In genomic region chr6:53359843-53360834, GRCh38 we compare ENCODE assay signal across 8 cellular contexts. TPM values are rescaled to one million over a fixed set of nuclear protein-coding genes. Genes with fewer than 3 reads are reported as not detected.
DNase-seq lines count a peak whose midpoint lies in the region; ATAC-seq and TF ChIP-seq lines count a peak whose summit lies in the region.

No MANE protein-coding gene starts in this region.

- DNase-seq in heart right ventricle: no peak
- DNase-seq in Right ventricle myocardium superior: no peak
- DNase-seq in NCI-H2196 treated with DMSO at 0.1 percent for 48 hours (lab: John Stamatoyannopoulos, UW; ENCODE audit: unreplicated experiment): peak; percentile 36
- peak in 1 of 2 donors; percentile 61 for DNase-seq in cardiac fibroblast (ENCODE audit: low read depth in 2 of 2)
- DNase-seq in mesothelial cell of epicardium (ENCODE audit: low spot score in 2 of 2, unreplicated experiment in 2 of 2): no peak
- DNase-seq in aorta: no peak

- H3K27ac ChIP-seq in heart right ventricle (peak overlapping the region; percentile 89 to 98 (median 96)), aorta (ENCODE audit: low read depth in 1 of 2, low read length in 2 of 2) (peak overlapping the region; percentile 33 to 42)

- intact Hi-C loops in heart right ventricle (cut with DNase I): loop anchor here in 6 of 10 donors (2.0 to 10.0 kb wide), 8 partner anchors 73 to 793 kb away; partner anchors contain the start of gene GCLC (in 1 of the 6)
- intact Hi-C loops in Right ventricle myocardium superior (cut with DNase I): no loop called here
- intact Hi-C loops in aorta (cut with DNase I): loop anchor here in 1 of 2 donors (1.0 kb wide), 1 partner anchor 11 kb away; no protein-coding TSS in a partner anchor

- WGBS in heart right ventricle, 2 donors: 24% methylated on average over 18 of the region's 18 CpGs
- WGBS in aorta, 2 donors: 14 to 16% methylated on average over 18 of the region's 18 CpGs

- H3K36me3 Mint-ChIP-seq in mesothelial cell of epicardium: no peaks in the 10 kb centered on the region

- H3K27me3 ChIP-seq in heart right ventricle: no peaks in the 10 kb centered on the region
- no peaks in the 10 kb centered on the region for H3K27me3 ChIP-seq in aorta (ENCODE audit: control insufficient read depth in 1 of 2, insufficient read depth in 2 of 2, low read length in 1 of 2)

- H3K4me1 ChIP-seq in heart right ventricle: peaks cover 4 to 23% (median 14%) of the 10 kb centered on the region in 9 donors
- H3K4me1 ChIP-seq in aorta (ENCODE audit: control insufficient read depth in 1 of 2, insufficient read depth in 2 of 2, low read length in 2 of 2): no peaks in the 10 kb centered on the region

- peaks cover 3% of the 10 kb centered on the region for H3K9me3 Mint-ChIP-seq in mesothelial cell of epicardium

- H3K4me3 ChIP-seq in heart right ventricle (peak overlapping the region in 9 of 10 donors; percentile 48 to 89 (median 74)), cardiac fibroblast (replicated peaks in 1 of 2; ENCODE audit: low read depth in 2 of 2, low read length in 2 of 2) (peak overlapping the region; percentile 35 to 50), aorta (ENCODE audit: low read length in 2 of 2) (peak overlapping the region; percentile 3 to 19)

- peak overlapping the region; percentile 100 for H3K27ac Mint-ChIP-seq in mesothelial cell of epicardium

- peaks cover 32% of the 10 kb centered on the region for H3K4me1 Mint-ChIP-seq in mesothelial cell of epicardium

- ATAC-seq in heart right ventricle: no peak
- ATAC-seq in Right ventricle myocardium superior (ENCODE audit: poor library complexity): no peak
- ATAC-seq in aorta (ENCODE audit: low FRiP score): no peak
- no peak for ATAC-seq in HG02798 (IDR thresholded peaks at IDR 0.05; ENCODE audit: poor library complexity, unreplicated experiment)
- ATAC-seq in HG02588 (IDR thresholded peaks at IDR 0.05; ENCODE audit: unreplicated experiment): no peak

- peak overlapping the region; percentile 85 for H3K4me3 Mint-ChIP-seq in mesothelial cell of epicardium

- no peaks in the 10 kb centered on the region for H3K27me3 Mint-ChIP-seq in mesothelial cell of epicardium (ENCODE audit: low read depth)

- TF ChIP-seq CTCF in heart right ventricle (IDR thresholded peaks at IDR 0.05) (no peak), cardiac fibroblast (IDR thresholded peaks at IDR 0.05; ENCODE audit: low read depth, low read length) (no peak), mesothelial cell of epicardium (IDR thresholded peaks at IDR 0.05; ENCODE audit: unreplicated experiment) (no peak)

- H3K36me3 ChIP-seq in heart right ventricle (no peaks in the 10 kb centered on the region), aorta (ENCODE audit: control insufficient read depth in 1 of 2, insufficient read depth in 2 of 2, low read length in 1 of 2) (no peaks in the 10 kb centered on the region)

- H3K9me3 ChIP-seq in heart right ventricle (no peaks in the 10 kb centered on the region), aorta (ENCODE audit: control insufficient read depth, low read length) (no peaks in the 10 kb centered on the region)

RNA-seq across cellular contexts. Expression of gene ELOVL5, which starts 11.4 kb away (rescaled TPM):
- total RNA-seq in heart right ventricle (10 to 100 TPM; 16.9 to 48.1 (median 29.7) TPM), Right ventricle myocardium superior (20.8 TPM), mesothelial cell of epicardium (109 to 113 TPM (median 110 TPM) in 3 replicates), aorta (10 to 100 TPM; 62.0 to 75.5 TPM)
- polyA plus RNA-seq in heart right ventricle (10 to 100 TPM; 17.1 to 39.0 TPM), aorta (10 to 100 TPM; 22.8 to 30.0 TPM)

Comparison
In these comparisons a context has a peak if more than half of its experiments do, and no peak if none do; other contexts are left out.
1. H3K4me3 ChIP-seq: peak in every context shown above with its lines; median percentile 74 in heart right ventricle; 42 in cardiac fibroblast; 11 in aorta.